1 cellular context compared by ENCODE assay signal in genomic region chr9:122213102-122213588, GRCh38.
TF ChIP-seq lines count a peak whose summit lies in the region.

No MANE protein-coding gene starts in this region.

TF ChIP-seq in IMR-90, 13 proteins besides CTCF, POLR2A, EP300 and RAD21 (continued from another document):
- TF ChIP-seq ELK1 (IDR thresholded peaks at IDR 0.05; ENCODE audit: borderline replicate concordance, low read depth, low read length) (no peak), CEBPB (IDR thresholded peaks at IDR 0.05; ENCODE audit: low read depth, low read length) (no peak)
